In the genomic region with DNA sequence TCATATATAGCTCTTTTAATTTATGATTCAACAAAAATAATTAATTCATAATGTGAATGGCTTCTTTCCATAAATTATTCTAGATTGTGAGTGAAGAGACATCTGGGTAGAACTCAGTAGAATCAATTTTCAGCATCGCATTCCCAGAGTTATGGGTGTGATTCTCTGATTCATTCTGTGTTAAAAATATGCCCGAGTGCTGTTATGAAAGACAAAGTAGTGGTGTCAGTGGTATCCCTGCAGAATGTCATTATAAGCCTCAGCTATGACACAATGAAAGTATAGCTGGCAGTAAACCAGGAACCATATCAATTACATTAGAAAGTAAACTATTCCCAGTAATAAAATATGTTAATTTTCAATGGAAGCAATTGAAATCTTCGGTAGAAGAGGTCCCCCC, we compare ENCODE assay signal across 32 cellular contexts.
A peak's percentile ranks its signal among the peaks of the same experiment; 100 is the strongest.
DNase-seq lines count a peak whose midpoint lies in the region; ATAC-seq and TF ChIP-seq lines count a peak whose summit lies in the region.
"Had no signal": no experiment of that assay in that cellular context is flagged by ENCODE, and none has a peak within 500 bp of the region (broad histone marks: within the 10 kb centered on the region; RNA-seq: fewer than 3 reads in every experiment).

No MANE protein-coding gene starts in this region.

- POLR2A ChIA-PET in MCF 10A (lab: Yijun Ruan, JAX): interaction anchor here (0.6 kb wide), 1 partner anchor 345 kb away, joined by 3 read pairs; no protein-coding TSS in a partner anchor

- H3K4me3 Mint-ChIP-seq in MCF 10A (ENCODE audit: unreplicated experiment): no peak overlapping the region
- H3K4me3 Mint-ChIP-seq: CD4-positive, alpha-beta T cell; natural killer cell had no signal

- no peak overlapping the region for H3K4me3 ChIP-seq in mammary epithelial cell (replicated peaks in 1 of 3; ENCODE audit: insufficient read depth in 1 of 3, low read depth in 2 of 3, low read length in 3 of 3)
- H3K4me3 ChIP-seq in cardiac fibroblast (replicated peaks in 1 of 2; ENCODE audit: low read depth in 2 of 2, low read length in 2 of 2): no peak overlapping the region
- H3K4me3 ChIP-seq in body of pancreas: no peak overlapping the region
- no peak overlapping the region for H3K4me3 ChIP-seq in MM.1S (ENCODE audit: low read length)
- H3K4me3 ChIP-seq: cardiac muscle cell, heart left ventricle, K562, psoas muscle, sigmoid colon, transverse colon had no signal

- H3K9me2 ChIP-seq in MM.1S (replicated peaks; ENCODE audit: insufficient read depth, low read length): no peaks in the 10 kb centered on the region

- H3F3A ChIP-seq in MM.1S (ENCODE audit: insufficient read depth, low read length): no peaks in the 10 kb centered on the region

- H3K27me3 Mint-ChIP-seq in MCF 10A (ENCODE audit: insufficient read depth, unreplicated experiment): no peaks in the 10 kb centered on the region
- H3K27me3 Mint-ChIP-seq: CD4-positive, alpha-beta T cell had no signal

- WGBS in mammary epithelial cell (ENCODE audit: low coverage, missing lambda C conversion rate): 62% methylated on average over 3 of the region's 3 CpGs
- WGBS in body of pancreas, 2 donors: 40 to 54% methylated on average over 3 of the region's 3 CpGs

- H2AFZ ChIP-seq in mammary epithelial cell (ENCODE audit: low read depth, low read length) (no peak overlapping the region), MM.1S (ENCODE audit: low read length) (no peak overlapping the region)

- no peak for TF ChIP-seq POLR2A in body of pancreas (IDR thresholded peaks at IDR 0.05)

- H3K9me3 Mint-ChIP-seq in MCF 10A (ENCODE audit: unreplicated experiment): no peaks in the 10 kb centered on the region
- H3K9me3 Mint-ChIP-seq: activated naive CD4-positive, alpha-beta T cell treated with anti-CD3 and anti-CD28 coated beads, Interleukin-2, amount 50 U/mL, for 72 hours; CD4-positive, alpha-beta T cell had no signal

- dilution Hi-C loops in mammary epithelial cell (cut with HindIII; ENCODE audit: low sequenced_read_pairs): no loop called here

- no peak overlapping the region for H3K4me2 ChIP-seq in mammary epithelial cell (ENCODE audit: insufficient read depth, low read depth, low read length)
- no peak overlapping the region for H3K4me2 ChIP-seq in MM.1S (ENCODE audit: low read depth, low read length)

- no peak overlapping the region for H3K9ac ChIP-seq in mammary epithelial cell (ENCODE audit: insufficient read depth, low read length)
- no peak overlapping the region for H3K9ac ChIP-seq in MM.1S (ENCODE audit: low read length)

- CTCF ChIA-PET in mammary epithelial cell (lab: Charles Lee; ENCODE audit: low non-redundant PET) (no interaction called here), MCF 10A (lab: Yijun Ruan, JAX) (interaction anchor here (0.6 kb wide), 1 partner anchor 56 kb away, joined by 3 read pairs; no protein-coding TSS in a partner anchor)

- H3K79me2 ChIP-seq in mammary epithelial cell (ENCODE audit: insufficient read depth, low read length) (no peaks in the 10 kb centered on the region), MM.1S (ENCODE audit: low read length) (no peaks in the 10 kb centered on the region)

- H3K4me1 ChIP-seq in mammary epithelial cell (ENCODE audit: insufficient read depth, low read length): no peaks in the 10 kb centered on the region
- H3K4me1 ChIP-seq in body of pancreas: no peaks in the 10 kb centered on the region
- H3K4me1 ChIP-seq in MM.1S (ENCODE audit: low read length): no peaks in the 10 kb centered on the region
- H3K4me1 ChIP-seq: heart left ventricle, psoas muscle, sigmoid colon, transverse colon had no signal

- ATAC-seq in body of pancreas: no peak
- no peak for ATAC-seq in HG03025 (IDR thresholded peaks at IDR 0.05; ENCODE audit: low FRiP score, unreplicated experiment)
- ATAC-seq: activated naive CD4-positive, alpha-beta T cell treated with anti-CD3 and anti-CD28 coated beads, Interleukin-2, amount 50 U/mL, for 72 hours; heart left ventricle; K562; natural killer cell; psoas muscle had no signal

- H3K27ac Mint-ChIP-seq in MCF 10A (ENCODE audit: low read depth, unreplicated experiment): no peak overlapping the region
- H3K27ac Mint-ChIP-seq: activated naive CD4-positive, alpha-beta T cell treated with anti-CD3 and anti-CD28 coated beads, Interleukin-2, amount 50 U/mL, for 72 hours; CD4-positive, alpha-beta T cell; natural killer cell had no signal

- no peaks in the 10 kb centered on the region for H3K27me3 ChIP-seq in mammary epithelial cell (ENCODE audit: insufficient read depth, low read length)
- H3K27me3 ChIP-seq in body of pancreas: no peaks in the 10 kb centered on the region
- no peaks in the 10 kb centered on the region for H3K27me3 ChIP-seq in MM.1S (replicated peaks; ENCODE audit: insufficient read depth, low read length)
- H3K27me3 ChIP-seq: cardiac muscle cell, heart left ventricle, sigmoid colon, transverse colon had no signal

- no peak for TF ChIP-seq CTCF in mammary epithelial cell (conservative IDR thresholded peaks at IDR 0.05 in 1 of 2, IDR thresholded peaks at IDR 0.05 in 1 of 2; ENCODE audit: extremely low read depth in 1 of 2, insufficient read depth in 1 of 2, low read depth in 1 of 2, low read length in 2 of 2)
- no peak for TF ChIP-seq CTCF in MCF 10A (IDR thresholded peaks at IDR 0.05; ENCODE audit: unreplicated experiment)
- TF ChIP-seq CTCF in cardiac fibroblast (IDR thresholded peaks at IDR 0.05; ENCODE audit: low read depth, low read length): no peak
- no peak for TF ChIP-seq CTCF in body of pancreas (IDR thresholded peaks at IDR 0.05)
- TF ChIP-seq CTCF in MM.1S (IDR thresholded peaks at IDR 0.05; ENCODE audit: low read length): no peak

- H3K4me1 Mint-ChIP-seq in MCF 10A (ENCODE audit: insufficient read depth, unreplicated experiment): peaks cover 5% of the 10 kb centered on the region
- H3K4me1 Mint-ChIP-seq: natural killer cell had no signal

- in situ Hi-C loops in mammary epithelial cell (cut with MboI; ENCODE audit: low sequenced_read_pairs in 2 of 2): no loop called here

- intact Hi-C loops in mammary epithelial cell (cut with micrococcal nuclease): no loop called here
- intact Hi-C loops in MCF 10A (cut with micrococcal nuclease): no loop called here
- intact Hi-C loops in body of pancreas (cut with DNase I): no loop called here

- H3K36me3 Mint-ChIP-seq in MCF 10A (ENCODE audit: insufficient read depth, unreplicated experiment): no peaks in the 10 kb centered on the region
- H3K36me3 Mint-ChIP-seq: activated naive CD4-positive, alpha-beta T cell treated with anti-CD3 and anti-CD28 coated beads, Interleukin-2, amount 50 U/mL, for 72 hours; natural killer cell had no signal

- H3K9me3 ChIP-seq in mammary epithelial cell (replicated peaks; ENCODE audit: insufficient read depth, low read length): no peaks in the 10 kb centered on the region
- no peaks in the 10 kb centered on the region for H3K9me3 ChIP-seq in body of pancreas
- no peaks in the 10 kb centered on the region for H3K9me3 ChIP-seq in MM.1S (replicated peaks; ENCODE audit: insufficient read depth, low read length)
- H3K9me3 ChIP-seq: heart left ventricle, psoas muscle, sigmoid colon, transverse colon had no signal

- BruUV-seq in mammary epithelial cell (replicated peaks; lab: Mats Ljungman, UMichigan) (no TSS peak), MCF 10A (replicated peaks; lab: Mats Ljungman, UMichigan) (no TSS peak)

- no peak overlapping the region for H3K27ac ChIP-seq in mammary epithelial cell (ENCODE audit: insufficient read depth, low read depth, low read length)
- no peak overlapping the region for H3K27ac ChIP-seq in body of pancreas
- H3K27ac ChIP-seq in MM.1S (ENCODE audit: low read length): no peak overlapping the region
- H3K27ac ChIP-seq: cardiac muscle cell, epithelial cell of prostate, heart left ventricle, psoas muscle, sigmoid colon, transverse colon, WERI-Rb-1 had no signal

- H4K20me1 ChIP-seq in mammary epithelial cell (ENCODE audit: insufficient read depth, low read length): no peaks in the 10 kb centered on the region
- no peaks in the 10 kb centered on the region for H4K20me1 ChIP-seq in MM.1S (ENCODE audit: insufficient read depth, low read length)

- DNase-seq in mammary epithelial cell: peak; percentile 7
- no peak for DNase-seq in MCF 10A (ENCODE audit: unreplicated experiment)
- peak; percentile 1 to 2 for DNase-seq in cardiac fibroblast (ENCODE audit: low read depth in 2 of 2)
- peak; percentile 3 for DNase-seq in iris pigment epithelial cell (ENCODE audit: low read depth)
- DNase-seq in body of pancreas: no peak
- DNase-seq in activated CD4-positive, CD25-positive, alpha-beta regulatory T cell treated with anti-CD3 and anti-CD28 coated beads, Interleukin-2, amount 50 U/mL, for 72 hours: no peak
- DNase-seq in MM.1S: no peak
- DNase-seq: activated CD4-positive, alpha-beta T cell treated with anti-CD3 and anti-CD28 coated beads for 48 hours; CD4-positive, alpha-beta T cell; DMS79 treated with DMSO at 0.1 percent for 48 hours; effector CD8-positive, alpha-beta T cell; foreskin melanocyte; GOT3; heart left ventricle; midbrain; natural killer cell; NCI-H1436; NCI-H2081 treated with DMSO at 0.1 percent for 48 hours; NCI-H446 treated with DMSO at 0.1 percent for 48 hours; NCI-H82; psoas muscle; SIG-M5; sigmoid colon; stimulated activated CD4-positive, alpha-beta T cell treated with anti-CD3 and anti-CD28 coated beads, Interleukin-4, amount 100 ng/mL, for 24 hours; T1000; transverse colon; WERI-Rb-1 had no signal

- H3K36me3 ChIP-seq in mammary epithelial cell (ENCODE audit: insufficient read depth, low read length): no peaks in the 10 kb centered on the region
- no peaks in the 10 kb centered on the region for H3K36me3 ChIP-seq in body of pancreas (replicated peaks in 1 of 2; ENCODE audit: insufficient read depth in 1 of 2, low read depth in 2 of 2)
- no peaks in the 10 kb centered on the region for H3K36me3 ChIP-seq in MM.1S (replicated peaks; ENCODE audit: insufficient read depth, low read length)
- H3K36me3 ChIP-seq: cardiac muscle cell, heart left ventricle, sigmoid colon, transverse colon, WERI-Rb-1 had no signal

Comparison
In these comparisons a context has a peak if more than half of its experiments do, and no peak if none do; other contexts are left out.
1. DNase-seq: peak in mammary epithelial cell (single experiment), cardiac fibroblast (2 of 2) and iris pigment epithelial cell (single experiment); none in MCF 10A (single experiment), body of pancreas (0 of 4), activated CD4-positive, CD25-positive, alpha-beta regulatory T cell treated with anti-CD3 and anti-CD28 coated beads, Interleukin-2, amount 50 U/mL, for 72 hours (single experiment) and MM.1S (single experiment).